Comparison of ENCODE assay signal across 9 cellular contexts in the genomic region with DNA sequence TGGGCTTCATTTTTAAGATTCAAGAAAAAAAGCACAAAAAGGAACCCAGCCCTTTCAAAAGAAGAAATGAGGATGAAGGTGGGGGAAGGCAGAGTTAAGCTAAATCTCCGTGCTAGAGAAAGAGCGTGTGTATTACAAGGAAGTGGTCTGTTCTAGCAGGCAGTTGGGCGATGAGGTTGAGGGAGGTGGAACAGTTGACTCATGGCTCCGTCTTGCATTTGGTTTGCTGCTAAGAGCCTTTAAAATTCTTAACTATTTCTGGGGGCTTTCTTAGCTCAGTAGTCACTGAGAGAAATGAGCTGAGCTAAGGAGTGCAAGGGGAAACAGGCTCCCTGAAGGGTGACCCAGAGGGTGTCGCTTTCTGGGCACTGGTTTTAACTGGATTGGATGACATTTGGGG.
DNase-seq lines count a peak whose midpoint lies in the region; ATAC-seq, FAIRE-seq and TF ChIP-seq lines count a peak whose summit lies in the region.
"Had no signal": no experiment of that assay in that cellular context is flagged by ENCODE, and none has a peak within 500 bp of the region (broad histone marks: within the 10 kb centered on the region; RNA-seq: fewer than 3 reads in every experiment).

No MANE protein-coding gene starts in this region.

- no peak for FAIRE-seq in K562 (lab: Jason Lieb, UNC)
- FAIRE-seq: colon had no signal

- TF ChIP-seq POLR2A in heart left ventricle (IDR thresholded peaks at IDR 0.05): no peak
- no peak for TF ChIP-seq POLR2A in K562 (conservative IDR thresholded peaks at IDR 0.05)
- TF ChIP-seq POLR2A in sigmoid colon (IDR thresholded peaks at IDR 0.05): no peak

- TF ChIP-seq EP300 in K562 (IDR thresholded peaks at IDR 0.05; ENCODE audit: low read length) (no peak), sigmoid colon (IDR thresholded peaks at IDR 0.05) (no peak)

- no peaks in the 10 kb centered on the region for H3K9me1 ChIP-seq in K562 (ENCODE audit: control insufficient read depth, insufficient read depth, low read length)

- no peaks in the 10 kb centered on the region for H3K79me2 ChIP-seq in K562 (ENCODE audit: control insufficient read depth, insufficient read depth, low read length)

- POLR2A ChIA-PET in K562 (lab: Yijun Ruan, JAX): no interaction called here

- TF ChIP-seq RAD21 in K562 (CRISPR knock-in tag; conservative IDR thresholded peaks at IDR 0.05 in 1 of 2, IDR thresholded peaks at IDR 0.05 in 1 of 2): no peak

- H2AFZ ChIP-seq in K562 (ENCODE audit: low read depth, low read length): no peak overlapping the region

- no peak overlapping the region for H3K4me3 ChIP-seq in heart left ventricle
- H3K4me3 ChIP-seq in K562: no peak overlapping the region
- no peak overlapping the region for H3K4me3 ChIP-seq in sigmoid colon

- peak in 3 of 5 donors; percentile 25 to 51 (median 38) for DNase-seq in heart left ventricle
- DNase-seq in cardiac septum (ENCODE audit: low spot score): no peak
- DNase-seq in T-helper 1 cell: peak in 3 of 5 donors; percentile 2 to 83 (median 26)
- DNase-seq in K562 (ENCODE audit: extremely low read depth in 1 of 4, low spot score in 3 of 4): no peak
- peak; percentile 68 for DNase-seq in sigmoid colon
- DNase-seq in T1000 (lab: John Stamatoyannopoulos, UW): no peak
- no peak for DNase-seq in iPS-NIHi11 (ENCODE audit: low spot score)

- peaks cover 0 to 17% (median 0%) of the 10 kb centered on the region in 9 donors for H3K27me3 ChIP-seq in heart left ventricle
- H3K27me3 ChIP-seq in K562 (ENCODE audit: control insufficient read depth in 2 of 2, insufficient read depth in 2 of 2, low read length in 2 of 2): peaks cover 0 to 5% of the 10 kb centered on the region in 2 experiments; a peak in 2 of 5 replicates
- H3K27me3 ChIP-seq in sigmoid colon: peaks cover 0 to 23% (median 0%) of the 10 kb centered on the region in 3 donors

- TF ChIP-seq CTCF in heart left ventricle (IDR thresholded peaks at IDR 0.05) (no peak), K562 (IDR thresholded peaks at IDR 0.05 in 2 of 3, conservative IDR thresholded peaks at IDR 0.05 in 1 of 3; ENCODE audit: insufficient read depth in 2 of 3, low read depth in 1 of 3, low read length in 3 of 3) (no peak), sigmoid colon (IDR thresholded peaks at IDR 0.05) (no peak)

- CTCF ChIA-PET in K562 (lab: Yijun Ruan, JAX; ENCODE audit: low intra/inter-chr PET ratio): no interaction called here

- H3K36me3 ChIP-seq in heart left ventricle (no peaks in the 10 kb centered on the region), K562 (ENCODE audit: control insufficient read depth, insufficient read depth, low read length) (no peaks in the 10 kb centered on the region), sigmoid colon (no peaks in the 10 kb centered on the region)

- no peak overlapping the region for H3K4me2 ChIP-seq in K562 (ENCODE audit: insufficient read depth, low read length)

- 66 to 75% (median 74%) methylated on average over 5 of the region's 5 CpGs for WGBS in heart left ventricle, 4 donors
- 13% methylated on average over 5 of the region's 5 CpGs for WGBS in K562 (ENCODE audit: insufficient coverage, low coverage, missing lambda C conversion rate)
- WGBS in sigmoid colon, 2 donors: 54 to 87% methylated on average over 5 of the region's 5 CpGs

- peak overlapping the region in 1 of 12 donors; percentile 79 for H3K27ac ChIP-seq in heart left ventricle
- no peak overlapping the region for H3K27ac ChIP-seq in K562 (ENCODE audit: extremely low read depth, low read depth, low read length)
- H3K27ac ChIP-seq in sigmoid colon: no peak overlapping the region

- intact Hi-C loops in heart left ventricle (cut with DNase I) (no loop called here), cardiac septum (cut with DNase I) (no loop called here), K562 (cut with micrococcal nuclease) (no loop called here), sigmoid colon (cut with DNase I) (no loop called here)

- H4K20me1 ChIP-seq in K562 (replicated peaks; ENCODE audit: control insufficient read depth, insufficient read depth, low read length): no peaks in the 10 kb centered on the region

- H3K4me1 ChIP-seq in heart left ventricle (peaks cover 0 to 49% (median 0%) of the 10 kb centered on the region in 12 donors), K562 (replicated peaks in 1 of 2; ENCODE audit: control insufficient read depth in 2 of 2, insufficient read depth in 2 of 2, low read length in 2 of 2) (peaks cover 0 to 4% of the 10 kb centered on the region in 2 experiments; a peak in 3 of 5 replicates), sigmoid colon (no peaks in the 10 kb centered on the region)

- ATAC-seq in heart left ventricle: peak in 2 of 4 donors; percentile 46 to 64
- ATAC-seq in HG03095 (IDR thresholded peaks at IDR 0.05; ENCODE audit: unreplicated experiment): peak; percentile 75
- no peak for ATAC-seq in K562

- H3K9me3 ChIP-seq in heart left ventricle (no peaks in the 10 kb centered on the region), K562 (replicated peaks; ENCODE audit: control insufficient read depth, insufficient read depth, low read depth, low read length) (no peaks in the 10 kb centered on the region), sigmoid colon (no peaks in the 10 kb centered on the region)

- no TSS peak for BruUV-seq in K562 (replicated peaks; lab: Mats Ljungman, UMichigan)

- H3K9ac ChIP-seq in K562 (ENCODE audit: insufficient read depth in 1 of 2, low read depth in 2 of 2, low read length in 2 of 2): no peak overlapping the region

- in situ Hi-C loops in K562 (cut with MboI): no loop called here

TF ChIP-seq in K562, 482 proteins besides CTCF, POLR2A, EP300 and RAD21:
- no peak for TF ChIP-seq JUND (IDR thresholded peaks at IDR 0.05; ENCODE audit: borderline replicate concordance, low read depth, low read length)
- 0 out of 3 replicates have a peak, but pooled peaks have one; percentile 17 for TF ChIP-seq JUND (tag; IDR thresholded peaks at IDR 0.05; ENCODE audit: borderline replicate concordance, low read depth, low read length)
- no peak for TF ChIP-seq ZNF707 (CRISPR knock-in tag; conservative IDR thresholded peaks at IDR 0.05)

Comparison
In these comparisons a context has a peak if more than half of its experiments do, and no peak if none do; other contexts are left out.
1. DNase-seq: peak in heart left ventricle (3 of 5), T-helper 1 cell (3 of 5) and sigmoid colon (single experiment); none in cardiac septum (single experiment), K562 (0 of 4), T1000 (single experiment) and iPS-NIHi11 (single experiment).